Comparison of ENCODE assay signal across 22 cellular contexts in the genomic region with DNA sequence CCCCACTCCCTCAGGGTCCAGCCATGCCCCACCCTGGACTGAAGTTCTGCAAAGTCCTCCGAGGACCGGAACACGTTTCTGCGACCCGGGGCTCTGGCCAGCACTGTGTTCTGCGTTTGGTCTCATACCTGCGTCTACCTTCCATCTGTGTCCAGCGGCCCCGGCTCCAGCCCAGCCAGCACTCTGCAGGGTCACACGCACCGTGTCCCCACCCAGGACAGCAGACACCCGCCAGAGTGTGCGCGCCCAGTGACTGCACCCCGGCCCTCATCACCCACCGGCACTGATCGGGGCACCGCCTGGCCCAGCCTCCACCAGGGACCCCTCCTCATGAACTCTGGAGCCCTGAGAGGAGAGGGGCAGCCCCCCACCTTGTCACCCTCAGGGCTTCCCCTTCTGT. TPM values are rescaled to one million over a fixed set of nuclear protein-coding genes. Genes with fewer than 3 reads are reported as not detected.
DNase-seq lines count a peak whose midpoint lies in the region; ATAC-seq lines count a peak whose summit lies in the region.
"Had no signal": no experiment of that assay in that cellular context is flagged by ENCODE, and none has a peak within 500 bp of the region (broad histone marks: within the 10 kb centered on the region; RNA-seq: fewer than 3 reads in every experiment).

No MANE protein-coding gene starts in this region.

- no peak overlapping the region for H3K18ac ChIP-seq in neuronal stem cell (ENCODE audit: low read length)

- H3K14ac ChIP-seq in neuronal stem cell (ENCODE audit: low read length), result no peak overlapping the region

- no peak overlapping the region for H3K27ac ChIP-seq in neuronal stem cell (replicated peaks; ENCODE audit: low read length)
- H3K27ac ChIP-seq: HL-60, RWPE1 had no signal

- peaks cover 1% of the 10 kb centered on the region for H3K4me1 Mint-ChIP-seq in stimulated activated naive CD8-positive, alpha-beta T cell treated with anti-CD3 and anti-CD28 coated beads, Interleukin-15, amount 100 ng/mL, for 72 hours

- H2BK15ac ChIP-seq in neuronal stem cell (ENCODE audit: low read length), result no peak overlapping the region

- H2BK12ac ChIP-seq in neuronal stem cell (ENCODE audit: low read length), result no peak overlapping the region

- H3K9me3 Mint-ChIP-seq in stimulated activated naive CD8-positive, alpha-beta T cell treated with anti-CD3 and anti-CD28 coated beads, Interleukin-15, amount 100 ng/mL, for 72 hours, result no peaks in the 10 kb centered on the region
- H3K9me3 Mint-ChIP-seq: IgD-negative memory B cell had no signal

- H3K27me3 Mint-ChIP-seq in stimulated activated naive CD8-positive, alpha-beta T cell treated with anti-CD3 and anti-CD28 coated beads, Interleukin-15, amount 100 ng/mL, for 72 hours, result peaks cover 7% of the 10 kb centered on the region

- no CpG with 5 or more reads among the region's 18 CpGs for WGBS in neuronal stem cell (ENCODE audit: extremely low coverage in 2 of 2, insufficient read length in 2 of 2, insufficient replicate concordance in 1 of 2), 2 donors

- H3K79me1 ChIP-seq in neuronal stem cell (ENCODE audit: low read depth, low read length), result peaks cover 1% of the 10 kb centered on the region

- peak; percentile 14 for ATAC-seq in stimulated activated naive CD8-positive, alpha-beta T cell treated with anti-CD3 and anti-CD28 coated beads, Interleukin-15, amount 100 ng/mL, for 72 hours
- no peak for ATAC-seq in stimulated activated naive CD8-positive, alpha-beta T cell treated with anti-CD3 and anti-CD28 coated beads, Interleukin-15, Interleukin-2, amounts not matched to agents 100 U/mL and 50 U/mL, for 24 hours

- H3K4me2 ChIP-seq in neuronal stem cell (ENCODE audit: insufficient read depth, low read length, poor library complexity, severe bottlenecking), result no peak overlapping the region

- no peak for DNase-seq in stimulated activated naive CD8-positive, alpha-beta T cell treated with anti-CD3 and anti-CD28 coated beads, Interleukin-15, amount 100 ng/mL, for 72 hours
- no peak for DNase-seq in stimulated activated naive CD8-positive, alpha-beta T cell treated with anti-CD3 and anti-CD28 coated beads, Interleukin-15, Interleukin-2, amounts not matched to agents 100 U/mL and 50 U/mL, for 24 hours
- peak; percentile 38 for DNase-seq in islet precursor cell
- DNase-seq in neuronal stem cell (ENCODE audit: low spot score), result no peak
- DNase-seq in H4 (ENCODE audit: low spot score), result no peak
- no peak for DNase-seq in MG63
- DNase-seq in GM19238 (ENCODE audit: insufficient read length, low spot score), result no peak
- DNase-seq: ACHN, C1 segment of cervical spinal cord, DMS79, Kasumi-1, MM.1S, NCI-H1092, NCI-H1436 treated with DMSO at 0.1 percent for 48 hours, NCI-H2029, NCI-H345, NCI-H524 treated with DMSO at 0.1 percent for 48 hours, SIG-M5 had no signal

- H3K4me1 ChIP-seq in neuronal stem cell (ENCODE audit: control insufficient read depth in 2 of 2, insufficient read depth in 1 of 2, low read depth in 1 of 2, low read length in 2 of 2), result no peaks in the 10 kb centered on the region
- H3K4me1 ChIP-seq: HAP-1 had no signal

- no peak overlapping the region for H3K4ac ChIP-seq in neuronal stem cell (ENCODE audit: low read length)

- no peak overlapping the region for H4K91ac ChIP-seq in neuronal stem cell (ENCODE audit: low read depth, low read length, poor library complexity)

- no peak overlapping the region for H3K23ac ChIP-seq in neuronal stem cell (ENCODE audit: low read depth, low read length, poor library complexity)

- H4K8ac ChIP-seq in neuronal stem cell (ENCODE audit: low read depth, low read length), result peak overlapping the region; percentile 43

- H2BK120ac ChIP-seq in neuronal stem cell (ENCODE audit: low read depth, low read length), result no peak overlapping the region

- H3K36me3 ChIP-seq in neuronal stem cell (replicated peaks in 1 of 2; ENCODE audit: control insufficient read depth in 2 of 2, insufficient read depth in 2 of 2, low read length in 2 of 2), result peaks cover 9 to 58% of the 10 kb centered on the region in 2 donors
- H3K36me3 ChIP-seq in MG63, result 0 out of 2 replicates have a peak, but pooled peaks cover 2% of the 10 kb centered on the region
- H3K36me3 ChIP-seq: HAP-1 had no signal

- H3K27ac Mint-ChIP-seq in stimulated activated naive CD8-positive, alpha-beta T cell treated with anti-CD3 and anti-CD28 coated beads, Interleukin-15, amount 100 ng/mL, for 72 hours, result no peak overlapping the region
- H3K27ac Mint-ChIP-seq: IgD-negative memory B cell had no signal

- no peak overlapping the region for H3K9ac ChIP-seq in neuronal stem cell (ENCODE audit: low read depth, low read length, poor library complexity)

- H3K9me3 ChIP-seq in neuronal stem cell (replicated peaks in 1 of 2; ENCODE audit: control insufficient read depth in 2 of 2, insufficient read depth in 1 of 2, low read depth in 1 of 2, low read length in 2 of 2) (no peaks in the 10 kb centered on the region), MG63 (no peaks in the 10 kb centered on the region)
- H3K9me3 ChIP-seq: HAP-1 had no signal

- H3K4me3 ChIP-seq in neuronal stem cell (ENCODE audit: low read length in 2 of 2) (no peak overlapping the region), MG63 (no peak overlapping the region)
- H3K4me3 ChIP-seq: HAP-1 had no signal

- H2AFZ ChIP-seq in neuronal stem cell (ENCODE audit: low read length), result no peak overlapping the region

- H3K27me3 ChIP-seq in neuronal stem cell (ENCODE audit: control insufficient read depth in 3 of 3, insufficient read depth in 3 of 3, low read depth in 1 of 3, low read length in 3 of 3) (no peaks in the 10 kb centered on the region), MG63 (no peaks in the 10 kb centered on the region)

- no peak overlapping the region for H2BK5ac ChIP-seq in neuronal stem cell (ENCODE audit: low read length)

- H3K4me3 Mint-ChIP-seq in stimulated activated naive CD8-positive, alpha-beta T cell treated with anti-CD3 and anti-CD28 coated beads, Interleukin-15, amount 100 ng/mL, for 72 hours, result no peak overlapping the region

- no peak overlapping the region for H2AK5ac ChIP-seq in neuronal stem cell (ENCODE audit: low read depth, low read length)

RNA-seq across cellular contexts. Expression of gene SLC29A4, which starts 20.3 kb away (rescaled TPM):
- polyA plus RNA-seq in neuronal stem cell (2013, experiment 1 of 2), result 29.0 TPM
- 28.9 TPM for polyA plus RNA-seq in neuronal stem cell (2013, experiment 2 of 2)
- total RNA-seq in H4 (2014; rRNA removed; shearing (Covaris generic)), result 27.4 and 44.7 TPM in 2 replicates
- 2.7 and 4.4 TPM in 2 replicates for total RNA-seq in MG63 (2014; rRNA removed; shearing (Covaris generic); ENCODE audit: low replicate concordance)
- polyA plus RNA-seq: IgD-negative memory B cell had no signal
